1 cellular context compared by ENCODE assay signal in genomic region chr19:55526216-55527196, GRCh38.
TF ChIP-seq lines count a peak whose summit lies in the region.

No MANE protein-coding gene starts in this region.

TF ChIP-seq in HepG2, 621 proteins besides CTCF, POLR2A, EP300 and RAD21 (continued from another document and continues in another):
- TF ChIP-seq, protein P1, sequence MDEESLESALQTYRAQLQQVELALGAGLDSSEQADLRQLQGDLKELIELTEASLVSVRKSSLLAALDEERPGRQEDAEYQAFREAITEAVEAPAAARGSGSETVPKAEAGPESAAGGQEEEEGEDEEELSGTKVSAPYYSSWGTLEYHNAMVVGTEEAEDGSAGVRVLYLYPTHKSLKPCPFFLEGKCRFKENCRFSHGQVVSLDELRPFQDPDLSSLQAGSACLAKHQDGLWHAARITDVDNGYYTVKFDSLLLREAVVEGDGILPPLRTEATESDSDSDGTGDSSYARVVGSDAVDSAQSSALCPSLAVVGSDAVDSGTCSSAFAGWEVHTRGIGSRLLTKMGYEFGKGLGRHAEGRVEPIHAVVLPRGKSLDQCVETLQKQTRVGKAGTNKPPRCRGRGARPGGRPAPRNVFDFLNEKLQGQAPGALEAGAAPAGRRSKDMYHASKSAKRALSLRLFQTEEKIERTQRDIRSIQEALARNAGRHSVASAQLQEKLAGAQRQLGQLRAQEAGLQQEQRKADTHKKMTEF (CRISPR knock-in tag; IDR thresholded peaks at IDR 0.05): no peak
- TF ChIP-seq ZNF687 (CRISPR knock-in tag; IDR thresholded peaks at IDR 0.05) (peak; percentile 86), FOXM1 (CRISPR knock-in tag; IDR thresholded peaks at IDR 0.05) (no peak), ZNF33B (CRISPR knock-in tag; IDR thresholded peaks at IDR 0.05) (no peak), HNRNPUL1 (IDR thresholded peaks at IDR 0.05; ENCODE audit: low read depth, low read length) (no peak), WIZ (CRISPR knock-in tag; IDR thresholded peaks at IDR 0.05) (no peak), ZNF251 (CRISPR knock-in tag; IDR thresholded peaks at IDR 0.05) (no peak), ZNF891 (CRISPR knock-in tag; IDR thresholded peaks at IDR 0.05) (no peak), MED13 (CRISPR knock-in tag; IDR thresholded peaks at IDR 0.05) (no peak), FOXA1 (IDR thresholded peaks at IDR 0.05) (no peak), FOXA1 (CRISPR knock-in tag; IDR thresholded peaks at IDR 0.05) (0 out of 2 replicates have a peak, but pooled peaks have one; percentile 16), CAMTA2 (CRISPR knock-in tag; IDR thresholded peaks at IDR 0.05; ENCODE audit: borderline replicate concordance) (no peak), PHF21A (CRISPR knock-in tag; IDR thresholded peaks at IDR 0.05) (no peak), TARDBP (CRISPR knock-in tag; IDR thresholded peaks at IDR 0.05) (0 out of 2 replicates have a peak, but pooled peaks have one; percentile 28), ZFP36L2 (CRISPR knock-in tag; IDR thresholded peaks at IDR 0.05) (no peak), ZNF230 (CRISPR knock-in tag; IDR thresholded peaks at IDR 0.05) (no peak), NFKB2 (CRISPR knock-in tag; IDR thresholded peaks at IDR 0.05; ENCODE audit: borderline replicate concordance) (no peak), GABPB1 (CRISPR knock-in tag; IDR thresholded peaks at IDR 0.05) (peak; percentile 35; the same call in 1 of the 2 replicates), AGO2 (optimal IDR thresholded peaks at IDR 0.05; ENCODE audit: low read depth, low read length) (no peak), GATA4 (IDR thresholded peaks at IDR 0.05; ENCODE audit: borderline replicate concordance, low read depth) (no peak), ZNF446 (CRISPR knock-in tag; IDR thresholded peaks at IDR 0.05) (no peak), E2F1 (CRISPR knock-in tag; IDR thresholded peaks at IDR 0.05) (no peak), DR1 (CRISPR knock-in tag; IDR thresholded peaks at IDR 0.05) (no peak), CHD4 (IDR thresholded peaks at IDR 0.05; ENCODE audit: borderline replicate concordance, low read length) (no peak), ATF7 (IDR thresholded peaks at IDR 0.05) (no peak), ATF7 (CRISPR knock-in tag; IDR thresholded peaks at IDR 0.05) (no peak), AHR (CRISPR knock-in tag; IDR thresholded peaks at IDR 0.05) (no peak), YEATS2 (CRISPR knock-in tag; IDR thresholded peaks at IDR 0.05; ENCODE audit: borderline replicate concordance) (no peak), ZSCAN22 (CRISPR knock-in tag; IDR thresholded peaks at IDR 0.05) (no peak), RERE (CRISPR knock-in tag; IDR thresholded peaks at IDR 0.05; ENCODE audit: low read depth) (no peak), CEBPG (CRISPR knock-in tag; IDR thresholded peaks at IDR 0.05) (no peak)
- TF ChIP-seq, protein P2, sequence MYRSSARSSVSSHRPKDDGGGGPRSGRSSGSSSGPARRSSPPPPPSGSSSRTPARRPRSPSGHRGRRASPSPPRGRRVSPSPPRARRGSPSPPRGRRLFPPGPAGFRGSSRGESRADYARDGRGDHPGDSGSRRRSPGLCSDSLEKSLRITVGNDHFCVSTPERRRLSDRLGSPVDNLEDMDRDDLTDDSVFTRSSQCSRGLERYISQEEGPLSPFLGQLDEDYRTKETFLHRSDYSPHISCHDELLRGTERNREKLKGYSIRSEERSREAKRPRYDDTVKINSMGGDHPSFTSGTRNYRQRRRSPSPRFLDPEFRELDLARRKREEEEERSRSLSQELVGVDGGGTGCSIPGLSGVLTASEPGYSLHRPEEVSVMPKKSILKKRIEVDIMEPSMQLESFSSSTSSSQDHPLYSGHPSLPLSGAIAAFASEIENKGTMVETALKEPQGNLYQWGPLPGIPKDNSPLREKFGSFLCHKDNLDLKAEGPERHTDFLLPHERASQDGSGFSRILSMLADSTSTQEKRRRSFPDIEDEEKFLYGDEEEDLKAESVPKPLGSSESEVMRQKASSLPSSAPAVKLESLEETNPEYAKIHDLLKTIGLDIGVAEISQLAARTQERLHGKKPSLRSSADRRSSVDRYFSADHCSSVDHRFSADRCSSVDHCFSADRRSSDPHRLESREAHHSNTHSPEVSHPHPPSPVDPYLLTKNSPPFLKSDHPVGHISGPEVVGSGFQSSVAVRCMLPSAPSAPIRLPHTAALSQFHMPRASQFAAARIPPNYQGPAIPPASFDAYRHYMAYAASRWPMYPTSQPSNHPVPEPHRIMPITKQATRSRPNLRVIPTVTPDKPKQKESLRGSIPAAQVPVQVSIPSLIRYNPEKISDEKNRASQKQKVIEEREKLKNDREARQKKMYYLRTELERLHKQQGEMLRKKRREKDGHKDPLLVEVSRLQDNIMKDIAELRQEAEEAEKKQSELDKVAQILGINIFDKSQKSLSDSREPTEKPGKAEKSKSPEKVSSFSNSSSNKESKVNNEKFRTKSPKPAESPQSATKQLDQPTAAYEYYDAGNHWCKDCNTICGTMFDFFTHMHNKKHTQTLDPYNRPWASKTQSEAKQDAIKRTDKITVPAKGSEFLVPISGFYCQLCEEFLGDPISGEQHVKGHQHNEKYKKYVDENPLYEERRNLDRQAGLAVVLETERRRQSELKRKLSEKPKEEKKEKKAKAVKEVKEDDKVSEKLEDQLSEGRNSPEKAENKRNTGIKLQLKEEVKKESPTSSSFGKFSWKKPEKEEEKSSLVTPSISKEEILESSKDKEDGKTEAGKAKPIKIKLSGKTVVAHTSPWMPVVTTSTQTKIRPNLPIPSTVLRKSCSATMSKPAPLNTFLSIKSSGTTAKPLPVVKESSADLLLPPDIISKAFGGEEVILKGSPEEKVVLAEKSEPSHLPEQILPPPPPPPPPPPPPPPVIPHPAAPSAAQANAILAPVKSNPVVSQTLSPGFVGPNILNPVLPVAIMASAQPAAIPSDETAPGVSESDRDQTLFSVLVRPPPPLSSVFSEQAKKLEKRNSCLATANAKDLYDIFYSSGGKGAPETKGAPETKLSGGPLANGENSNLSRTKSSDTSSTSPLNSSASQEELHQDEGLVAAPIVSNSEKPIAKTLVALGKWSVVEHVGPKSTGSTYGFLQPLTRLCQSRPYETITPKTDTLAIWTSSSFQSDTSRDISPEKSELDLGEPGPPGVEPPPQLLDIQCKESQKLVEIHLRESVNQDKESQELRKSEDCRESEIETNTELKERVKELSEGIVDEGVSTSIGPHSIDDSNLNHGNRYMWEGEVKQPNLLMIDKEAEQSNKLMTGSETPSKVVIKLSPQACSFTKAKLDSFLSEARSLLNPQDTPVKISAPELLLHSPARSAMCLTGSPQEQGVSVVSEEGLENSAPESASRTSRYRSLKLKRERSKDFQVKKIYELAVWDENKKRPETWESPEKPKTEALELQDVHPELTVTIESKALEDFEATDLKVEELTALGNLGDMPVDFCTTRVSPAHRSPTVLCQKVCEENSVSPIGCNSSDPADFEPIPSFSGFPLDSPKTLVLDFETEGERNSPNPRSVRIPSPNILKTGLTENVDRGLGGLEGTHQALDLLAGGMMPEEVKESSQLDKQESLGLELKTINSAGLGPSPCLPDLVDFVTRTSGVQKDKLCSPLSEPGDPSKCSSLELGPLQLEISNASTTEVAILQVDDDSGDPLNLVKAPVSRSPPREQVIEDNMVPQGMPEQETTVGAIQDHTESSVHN (CRISPR knock-in tag; IDR thresholded peaks at IDR 0.05): no peak
- TF ChIP-seq, protein P3, sequence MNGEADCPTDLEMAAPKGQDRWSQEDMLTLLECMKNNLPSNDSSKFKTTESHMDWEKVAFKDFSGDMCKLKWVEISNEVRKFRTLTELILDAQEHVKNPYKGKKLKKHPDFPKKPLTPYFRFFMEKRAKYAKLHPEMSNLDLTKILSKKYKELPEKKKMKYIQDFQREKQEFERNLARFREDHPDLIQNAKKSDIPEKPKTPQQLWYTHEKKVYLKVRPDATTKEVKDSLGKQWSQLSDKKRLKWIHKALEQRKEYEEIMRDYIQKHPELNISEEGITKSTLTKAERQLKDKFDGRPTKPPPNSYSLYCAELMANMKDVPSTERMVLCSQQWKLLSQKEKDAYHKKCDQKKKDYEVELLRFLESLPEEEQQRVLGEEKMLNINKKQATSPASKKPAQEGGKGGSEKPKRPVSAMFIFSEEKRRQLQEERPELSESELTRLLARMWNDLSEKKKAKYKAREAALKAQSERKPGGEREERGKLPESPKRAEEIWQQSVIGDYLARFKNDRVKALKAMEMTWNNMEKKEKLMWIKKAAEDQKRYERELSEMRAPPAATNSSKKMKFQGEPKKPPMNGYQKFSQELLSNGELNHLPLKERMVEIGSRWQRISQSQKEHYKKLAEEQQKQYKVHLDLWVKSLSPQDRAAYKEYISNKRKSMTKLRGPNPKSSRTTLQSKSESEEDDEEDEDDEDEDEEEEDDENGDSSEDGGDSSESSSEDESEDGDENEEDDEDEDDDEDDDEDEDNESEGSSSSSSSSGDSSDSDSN (CRISPR knock-in tag; IDR thresholded peaks at IDR 0.05): peak; percentile 36; the same call in 1 of the 2 replicates
- TF ChIP-seq, protein P4, sequence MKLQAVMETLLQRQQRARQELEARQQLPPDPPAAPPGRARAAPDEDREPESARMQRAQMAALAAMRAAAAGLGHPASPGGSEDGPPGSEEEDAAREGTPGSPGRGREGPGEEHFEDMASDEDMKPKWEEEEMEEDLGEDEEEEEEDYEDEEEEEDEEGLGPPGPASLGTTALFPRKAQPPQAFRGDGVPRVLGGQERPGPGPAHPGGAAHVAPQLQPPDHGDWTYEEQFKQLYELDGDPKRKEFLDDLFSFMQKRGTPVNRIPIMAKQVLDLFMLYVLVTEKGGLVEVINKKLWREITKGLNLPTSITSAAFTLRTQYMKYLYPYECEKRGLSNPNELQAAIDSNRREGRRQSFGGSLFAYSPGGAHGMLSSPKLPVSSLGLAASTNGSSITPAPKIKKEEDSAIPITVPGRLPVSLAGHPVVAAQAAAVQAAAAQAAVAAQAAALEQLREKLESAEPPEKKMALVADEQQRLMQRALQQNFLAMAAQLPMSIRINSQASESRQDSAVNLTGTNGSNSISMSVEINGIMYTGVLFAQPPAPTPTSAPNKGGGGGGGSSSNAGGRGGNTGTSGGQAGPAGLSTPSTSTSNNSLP (IDR thresholded peaks at IDR 0.05; ENCODE audit: low read depth, low read length): no peak
